Comparison of ENCODE assay signal across 2 cellular contexts in the genomic region with DNA sequence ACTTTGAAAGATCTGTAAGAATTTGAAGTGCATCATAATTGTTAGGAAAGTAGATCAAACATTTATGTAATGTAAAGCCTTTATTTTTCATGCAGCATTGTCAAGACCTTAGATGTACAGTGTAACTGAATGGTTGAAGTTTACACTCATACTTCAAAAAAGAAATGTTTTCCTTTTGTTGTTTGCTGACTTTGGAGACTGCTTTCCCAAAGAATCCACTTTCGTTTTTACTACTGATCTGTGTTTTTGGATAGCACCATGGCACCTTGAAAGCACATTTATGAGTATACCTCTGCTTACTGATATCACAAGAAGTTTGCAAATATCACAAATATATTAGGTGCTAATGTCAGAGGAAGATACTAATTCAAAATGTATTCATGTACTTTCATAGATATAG.
TF ChIP-seq lines count a peak whose summit lies in the region.

No MANE protein-coding gene starts in this region.

TF ChIP-seq in HepG2, 621 proteins besides CTCF, POLR2A, EP300 and RAD21 (continued from another document and continues in another):
- TF ChIP-seq, protein P1, sequence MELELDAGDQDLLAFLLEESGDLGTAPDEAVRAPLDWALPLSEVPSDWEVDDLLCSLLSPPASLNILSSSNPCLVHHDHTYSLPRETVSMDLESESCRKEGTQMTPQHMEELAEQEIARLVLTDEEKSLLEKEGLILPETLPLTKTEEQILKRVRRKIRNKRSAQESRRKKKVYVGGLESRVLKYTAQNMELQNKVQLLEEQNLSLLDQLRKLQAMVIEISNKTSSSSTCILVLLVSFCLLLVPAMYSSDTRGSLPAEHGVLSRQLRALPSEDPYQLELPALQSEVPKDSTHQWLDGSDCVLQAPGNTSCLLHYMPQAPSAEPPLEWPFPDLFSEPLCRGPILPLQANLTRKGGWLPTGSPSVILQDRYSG (CRISPR knock-in tag; IDR thresholded peaks at IDR 0.05), result no peak
- TF ChIP-seq SOX13 (IDR thresholded peaks at IDR 0.05) (no peak), SOX13 (CRISPR knock-in tag; conservative IDR thresholded peaks at IDR 0.05 in 1 of 2, IDR thresholded peaks at IDR 0.05 in 1 of 2) (peak in 1 of 2 experiments; percentile 47; a peak in 1 of 4 replicates), ZNF496 (CRISPR knock-in tag; IDR thresholded peaks at IDR 0.05; ENCODE audit: insufficient replicate concordance) (no peak), ASH2L (IDR thresholded peaks at IDR 0.05; ENCODE audit: insufficient read length, low read depth, low read length) (peak; percentile 12), SMC3 (IDR thresholded peaks at IDR 0.05; ENCODE audit: low read length) (no peak), SAP130 (CRISPR knock-in tag; IDR thresholded peaks at IDR 0.05; ENCODE audit: low read depth) (no peak), ZNF292 (CRISPR knock-in tag; IDR thresholded peaks at IDR 0.05; ENCODE audit: borderline replicate concordance, low read depth) (no peak), NFIB (CRISPR knock-in tag; IDR thresholded peaks at IDR 0.05; ENCODE audit: borderline replicate concordance) (no peak), FOXC1 (CRISPR knock-in tag; IDR thresholded peaks at IDR 0.05; ENCODE audit: borderline replicate concordance) (no peak), PHF8 (CRISPR knock-in tag; IDR thresholded peaks at IDR 0.05) (no peak), ZNF768 (CRISPR knock-in tag; IDR thresholded peaks at IDR 0.05) (no peak), ZNF296 (CRISPR knock-in tag; conservative IDR thresholded peaks at IDR 0.05) (no peak), HNF4G (IDR thresholded peaks at IDR 0.05; ENCODE audit: borderline replicate concordance, low read depth, low read length) (no peak), HNF4G (CRISPR knock-in tag; IDR thresholded peaks at IDR 0.05; ENCODE audit: borderline replicate concordance, low read depth) (no peak), SMAD3 (CRISPR knock-in tag; IDR thresholded peaks at IDR 0.05) (no peak), ZNF235 (CRISPR knock-in tag; IDR thresholded peaks at IDR 0.05; ENCODE audit: borderline replicate concordance) (no peak), HMG20A (CRISPR knock-in tag; IDR thresholded peaks at IDR 0.05; ENCODE audit: borderline replicate concordance) (0 out of 2 replicates have a peak, but pooled peaks have one; percentile 20)
- TF ChIP-seq, protein P2, sequence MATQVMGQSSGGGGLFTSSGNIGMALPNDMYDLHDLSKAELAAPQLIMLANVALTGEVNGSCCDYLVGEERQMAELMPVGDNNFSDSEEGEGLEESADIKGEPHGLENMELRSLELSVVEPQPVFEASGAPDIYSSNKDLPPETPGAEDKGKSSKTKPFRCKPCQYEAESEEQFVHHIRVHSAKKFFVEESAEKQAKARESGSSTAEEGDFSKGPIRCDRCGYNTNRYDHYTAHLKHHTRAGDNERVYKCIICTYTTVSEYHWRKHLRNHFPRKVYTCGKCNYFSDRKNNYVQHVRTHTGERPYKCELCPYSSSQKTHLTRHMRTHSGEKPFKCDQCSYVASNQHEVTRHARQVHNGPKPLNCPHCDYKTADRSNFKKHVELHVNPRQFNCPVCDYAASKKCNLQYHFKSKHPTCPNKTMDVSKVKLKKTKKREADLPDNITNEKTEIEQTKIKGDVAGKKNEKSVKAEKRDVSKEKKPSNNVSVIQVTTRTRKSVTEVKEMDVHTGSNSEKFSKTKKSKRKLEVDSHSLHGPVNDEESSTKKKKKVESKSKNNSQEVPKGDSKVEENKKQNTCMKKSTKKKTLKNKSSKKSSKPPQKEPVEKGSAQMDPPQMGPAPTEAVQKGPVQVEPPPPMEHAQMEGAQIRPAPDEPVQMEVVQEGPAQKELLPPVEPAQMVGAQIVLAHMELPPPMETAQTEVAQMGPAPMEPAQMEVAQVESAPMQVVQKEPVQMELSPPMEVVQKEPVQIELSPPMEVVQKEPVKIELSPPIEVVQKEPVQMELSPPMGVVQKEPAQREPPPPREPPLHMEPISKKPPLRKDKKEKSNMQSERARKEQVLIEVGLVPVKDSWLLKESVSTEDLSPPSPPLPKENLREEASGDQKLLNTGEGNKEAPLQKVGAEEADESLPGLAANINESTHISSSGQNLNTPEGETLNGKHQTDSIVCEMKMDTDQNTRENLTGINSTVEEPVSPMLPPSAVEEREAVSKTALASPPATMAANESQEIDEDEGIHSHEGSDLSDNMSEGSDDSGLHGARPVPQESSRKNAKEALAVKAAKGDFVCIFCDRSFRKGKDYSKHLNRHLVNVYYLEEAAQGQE (IDR thresholded peaks at IDR 0.05; ENCODE audit: borderline replicate concordance in 1 of 2, low read depth in 1 of 2, low read length in 2 of 2), result no peak
- TF ChIP-seq, protein P3, sequence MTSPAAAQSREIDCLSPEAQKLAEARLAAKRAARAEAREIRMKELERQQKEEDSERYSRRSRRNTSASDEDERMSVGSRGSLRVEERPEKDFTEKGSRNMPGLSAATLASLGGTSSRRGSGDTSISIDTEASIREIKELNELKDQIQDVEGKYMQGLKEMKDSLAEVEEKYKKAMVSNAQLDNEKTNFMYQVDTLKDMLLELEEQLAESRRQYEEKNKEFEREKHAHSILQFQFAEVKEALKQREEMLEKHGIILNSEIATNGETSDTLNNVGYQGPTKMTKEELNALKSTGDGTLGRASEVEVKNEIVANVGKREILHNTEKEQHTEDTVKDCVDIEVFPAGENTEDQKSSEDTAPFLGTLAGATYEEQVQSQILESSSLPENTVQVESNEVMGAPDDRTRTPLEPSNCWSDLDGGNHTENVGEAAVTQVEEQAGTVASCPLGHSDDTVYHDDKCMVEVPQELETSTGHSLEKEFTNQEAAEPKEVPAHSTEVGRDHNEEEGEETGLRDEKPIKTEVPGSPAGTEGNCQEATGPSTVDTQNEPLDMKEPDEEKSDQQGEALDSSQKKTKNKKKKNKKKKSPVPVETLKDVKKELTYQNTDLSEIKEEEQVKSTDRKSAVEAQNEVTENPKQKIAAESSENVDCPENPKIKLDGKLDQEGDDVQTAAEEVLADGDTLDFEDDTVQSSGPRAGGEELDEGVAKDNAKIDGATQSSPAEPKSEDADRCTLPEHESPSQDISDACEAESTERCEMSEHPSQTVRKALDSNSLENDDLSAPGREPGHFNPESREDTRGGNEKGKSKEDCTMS (CRISPR knock-in tag; conservative IDR thresholded peaks at IDR 0.05), result no peak
- TF ChIP-seq, protein P4, sequence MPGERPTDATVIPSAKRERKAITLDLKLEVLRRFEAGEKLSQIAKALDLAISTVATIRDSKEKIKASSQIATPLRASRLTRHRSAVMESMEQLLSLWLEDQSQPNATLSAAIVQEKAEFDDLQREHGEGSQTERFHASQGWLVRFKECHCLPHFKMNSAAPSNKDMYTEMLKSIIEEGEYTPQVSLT (CRISPR knock-in tag; IDR thresholded peaks at IDR 0.05; ENCODE audit: borderline replicate concordance, low read depth), result no peak

TF ChIP-seq in GM12878, 131 proteins besides CTCF, POLR2A, EP300 and RAD21 (continued from another document):
- TF ChIP-seq, protein P5, sequence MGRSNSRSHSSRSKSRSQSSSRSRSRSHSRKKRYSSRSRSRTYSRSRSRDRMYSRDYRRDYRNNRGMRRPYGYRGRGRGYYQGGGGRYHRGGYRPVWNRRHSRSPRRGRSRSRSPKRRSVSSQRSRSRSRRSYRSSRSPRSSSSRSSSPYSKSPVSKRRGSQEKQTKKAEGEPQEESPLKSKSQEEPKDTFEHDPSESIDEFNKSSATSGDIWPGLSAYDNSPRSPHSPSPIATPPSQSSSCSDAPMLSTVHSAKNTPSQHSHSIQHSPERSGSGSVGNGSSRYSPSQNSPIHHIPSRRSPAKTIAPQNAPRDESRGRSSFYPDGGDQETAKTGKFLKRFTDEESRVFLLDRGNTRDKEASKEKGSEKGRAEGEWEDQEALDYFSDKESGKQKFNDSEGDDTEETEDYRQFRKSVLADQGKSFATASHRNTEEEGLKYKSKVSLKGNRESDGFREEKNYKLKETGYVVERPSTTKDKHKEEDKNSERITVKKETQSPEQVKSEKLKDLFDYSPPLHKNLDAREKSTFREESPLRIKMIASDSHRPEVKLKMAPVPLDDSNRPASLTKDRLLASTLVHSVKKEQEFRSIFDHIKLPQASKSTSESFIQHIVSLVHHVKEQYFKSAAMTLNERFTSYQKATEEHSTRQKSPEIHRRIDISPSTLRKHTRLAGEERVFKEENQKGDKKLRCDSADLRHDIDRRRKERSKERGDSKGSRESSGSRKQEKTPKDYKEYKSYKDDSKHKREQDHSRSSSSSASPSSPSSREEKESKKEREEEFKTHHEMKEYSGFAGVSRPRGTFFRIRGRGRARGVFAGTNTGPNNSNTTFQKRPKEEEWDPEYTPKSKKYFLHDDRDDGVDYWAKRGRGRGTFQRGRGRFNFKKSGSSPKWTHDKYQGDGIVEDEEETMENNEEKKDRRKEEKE (IDR thresholded peaks at IDR 0.05), result no peak
- TF ChIP-seq TBL1XR1 (IDR thresholded peaks at IDR 0.05; ENCODE audit: low read depth, low read length) (no peak), KDM1A (IDR thresholded peaks at IDR 0.05; ENCODE audit: borderline replicate concordance) (no peak), ETV6 (conservative IDR thresholded peaks at IDR 0.05 in 1 of 2, IDR thresholded peaks at IDR 0.05 in 1 of 2; ENCODE audit: borderline replicate concordance in 1 of 2, low read depth in 1 of 2) (no peak), FOXK2 (IDR thresholded peaks at IDR 0.05) (no peak), PAX8 (IDR thresholded peaks at IDR 0.05) (no peak)
TF ChIP-seq in GM12878: peak in this region for 0.
